In genomic region chr3:36988336-36988735, GRCh38 we compare ENCODE assay signal across 1 cellular context.
TF ChIP-seq lines count a peak whose summit lies in the region.

No MANE protein-coding gene starts in this region.

TF ChIP-seq in K562, 482 proteins besides CTCF, POLR2A, EP300 and RAD21:
- no peak for TF ChIP-seq ZNF282 (CRISPR knock-in tag; IDR thresholded peaks at IDR 0.05)
- TF ChIP-seq KDM5B (IDR thresholded peaks at IDR 0.05; ENCODE audit: insufficient replicate concordance, low read depth, low read length), result peak; percentile 33
- TF ChIP-seq PRPF4 (IDR thresholded peaks at IDR 0.05; ENCODE audit: insufficient read depth, low read depth, low read length, poor library complexity, severe bottlenecking), result no peak
- TF ChIP-seq TAL1 (IDR thresholded peaks at IDR 0.05), result no peak
- TF ChIP-seq SUPT5H (IDR thresholded peaks at IDR 0.05), result 0 out of 2 replicates have a peak, but pooled peaks have one; percentile 41
- TF ChIP-seq RUNX1 (IDR thresholded peaks at IDR 0.05; ENCODE audit: low read depth), result no peak
- TF ChIP-seq EHMT2 (IDR thresholded peaks at IDR 0.05), result peak; percentile 31; the same call in 1 of the 2 replicates
- 0 out of 2 replicates have a peak, but pooled peaks have one; percentile 8 for TF ChIP-seq ZBTB26 (CRISPR knock-in tag; IDR thresholded peaks at IDR 0.05)
- no peak for TF ChIP-seq C11orf30 (IDR thresholded peaks at IDR 0.05; ENCODE audit: low read depth)
- no peak for TF ChIP-seq KAT7 (CRISPR knock-in tag; IDR thresholded peaks at IDR 0.05; ENCODE audit: borderline replicate concordance)
- TF ChIP-seq FUS (optimal IDR thresholded peaks at IDR 0.05; ENCODE audit: low read depth, low read length), result no peak
- no peak for TF ChIP-seq IRF2 (CRISPR knock-in tag; IDR thresholded peaks at IDR 0.05)
